ENCODE assay signal across 16 cellular contexts in genomic region chr15:95464091-95464888, GRCh38.
DNase-seq lines count a peak whose midpoint lies in the region; ATAC-seq and TF ChIP-seq lines count a peak whose summit lies in the region.
"Had no signal": no experiment of that assay in that cellular context is flagged by ENCODE, and none has a peak within 500 bp of the region (broad histone marks: within the 10 kb centered on the region; RNA-seq: fewer than 3 reads in every experiment).

No MANE protein-coding gene starts in this region.

- in situ Hi-C loops in brain microvascular endothelial cell (cut with HindIII; ENCODE audit: low pct_ligation_motif_present, low sequenced_read_pairs): no loop called here

- no peaks in the 10 kb centered on the region for H3K36me3 Mint-ChIP-seq in WTC11
- H3K36me3 Mint-ChIP-seq: activated CD4-positive, alpha-beta memory T cell treated with anti-CD3 and anti-CD28 coated beads for 36 hours had no signal

- no peaks in the 10 kb centered on the region for H3K27me3 Mint-ChIP-seq in WTC11 (ENCODE audit: low read depth)

- CTCF ChIA-PET in WTC11 (lab: Charles Lee): no interaction called here

- no peak overlapping the region for H3K27ac ChIP-seq in brain microvascular endothelial cell
- H3K27ac ChIP-seq: neutrophil, skin epidermis had no signal

- ATAC-seq in WTC11 (peak; percentile 44), HG03139 (IDR thresholded peaks at IDR 0.05; ENCODE audit: unreplicated experiment) (no peak)
- ATAC-seq: PC-3 had no signal

- POLR2A ChIA-PET in WTC11 (lab: Charles Lee): no interaction called here

- H3K27me3 ChIP-seq in brain microvascular endothelial cell (replicated peaks): no peaks in the 10 kb centered on the region
- H3K27me3 ChIP-seq: MG63, neutrophil had no signal

- H3K27ac Mint-ChIP-seq in WTC11: no peak overlapping the region
- H3K27ac Mint-ChIP-seq: activated CD4-positive, alpha-beta memory T cell treated with anti-CD3 and anti-CD28 coated beads for 36 hours had no signal

- H3K9me3 Mint-ChIP-seq in WTC11: no peaks in the 10 kb centered on the region
- H3K9me3 Mint-ChIP-seq: activated CD4-positive, alpha-beta memory T cell treated with anti-CD3 and anti-CD28 coated beads for 36 hours had no signal

- DNase-seq in WTC11 (ENCODE audit: low spot score) (peak; percentile 12), fibroblast of villous mesenchyme (ENCODE audit: low read depth) (peak; percentile 54), posterior vena cava (ENCODE audit: low spot score) (peak; percentile 81), foreskin fibroblast (no peak), brain microvascular endothelial cell (no peak)
- no peak for DNase-seq in stimulated activated CD4-positive, alpha-beta T cell treated with anti-CD3 and anti-CD28 coated beads, Interleukin-2, amount 100 ng/mL, for 24 hours
- DNase-seq: activated CD4-positive, alpha-beta memory T cell treated with anti-CD3 and anti-CD28 coated beads for 36 hours; MG63; NCI-H2029 treated with DMSO at 0.1 percent for 48 hours; NCI-H446 treated with DMSO at 0.1 percent for 48 hours; PC-3; Right ventricle myocardium superior; stimulated activated CD4-positive, alpha-beta T cell treated with anti-CD3 and anti-CD28 coated beads, Interleukin-1b, Interleukin-23, amount 100 ng/mL, for 48 hours had no signal

- H3K4me3 ChIP-seq in fibroblast of villous mesenchyme (ENCODE audit: low read depth, low read length) (peak overlapping the region; percentile 5), foreskin fibroblast (ENCODE audit: low read depth in 1 of 2, low read length in 2 of 2) (no peak overlapping the region), brain microvascular endothelial cell (ENCODE audit: low read depth, low read length) (no peak overlapping the region)
- H3K4me3 ChIP-seq: MG63, skin epidermis had no signal

- peaks cover 3% of the 10 kb centered on the region for H3K4me1 Mint-ChIP-seq in WTC11

- intact Hi-C loops in posterior vena cava (cut with DNase I): loop anchor here in 1 of 2 donors (5.0 kb wide), 1 partner anchor 518 kb away; no protein-coding TSS in a partner anchor

- TF ChIP-seq CTCF in WTC11 (IDR thresholded peaks at IDR 0.05): no peak
- TF ChIP-seq CTCF in fibroblast of villous mesenchyme (IDR thresholded peaks at IDR 0.05; ENCODE audit: insufficient read depth, low read depth, low read length): no peak
- TF ChIP-seq CTCF in foreskin fibroblast (IDR thresholded peaks at IDR 0.05; ENCODE audit: low read depth, low read length): no peak
- TF ChIP-seq CTCF in brain microvascular endothelial cell (IDR thresholded peaks at IDR 0.05; ENCODE audit: low read depth, low read length, missing control alignments): no peak

- H3K36me3 ChIP-seq in brain microvascular endothelial cell (replicated peaks): no peaks in the 10 kb centered on the region
- H3K36me3 ChIP-seq: MG63, neutrophil had no signal

- H3K4me3 Mint-ChIP-seq in WTC11: no peak overlapping the region
- H3K4me3 Mint-ChIP-seq: activated CD4-positive, alpha-beta memory T cell treated with anti-CD3 and anti-CD28 coated beads for 36 hours had no signal

TF ChIP-seq in WTC11, 78 proteins besides CTCF, POLR2A, EP300 and RAD21:
- TF ChIP-seq CBFB (CRISPR knock-in tag; IDR thresholded peaks at IDR 0.05; ENCODE audit: low read depth): no peak
- no peak for TF ChIP-seq TEAD1 (CRISPR knock-in tag; IDR thresholded peaks at IDR 0.05)
- TF ChIP-seq CDX4 (CRISPR knock-in tag; IDR thresholded peaks at IDR 0.05; ENCODE audit: borderline replicate concordance): no peak
- no peak for TF ChIP-seq FOXJ3 (CRISPR knock-in tag; IDR thresholded peaks at IDR 0.05; ENCODE audit: borderline replicate concordance)
- no peak for TF ChIP-seq JAZF1 (CRISPR knock-in tag; IDR thresholded peaks at IDR 0.05)
- TF ChIP-seq AFF4 (CRISPR knock-in tag; IDR thresholded peaks at IDR 0.05; ENCODE audit: borderline replicate concordance): no peak
- TF ChIP-seq ZNF423 (CRISPR knock-in tag; IDR thresholded peaks at IDR 0.05): no peak
- TF ChIP-seq ATF3 (CRISPR knock-in tag; conservative IDR thresholded peaks at IDR 0.05): no peak
- TF ChIP-seq ZNF425 (CRISPR knock-in tag; conservative IDR thresholded peaks at IDR 0.05): no peak
- no peak for TF ChIP-seq ZNF281 (CRISPR knock-in tag; IDR thresholded peaks at IDR 0.05)
- no peak for TF ChIP-seq SMAD4 (CRISPR knock-in tag; IDR thresholded peaks at IDR 0.05)
- TF ChIP-seq E2F5 (CRISPR knock-in tag; IDR thresholded peaks at IDR 0.05): no peak

Comparison
In these comparisons a context has a peak if more than half of its experiments do, and no peak if none do; other contexts are left out.
1. DNase-seq: peak in WTC11 (single experiment), fibroblast of villous mesenchyme (single experiment) and posterior vena cava (single experiment); none in foreskin fibroblast (0 of 2), stimulated activated CD4-positive, alpha-beta T cell treated with anti-CD3 and anti-CD28 coated beads, Interleukin-2, amount 100 ng/mL, for 24 hours (0 of 2) and brain microvascular endothelial cell (single experiment).